ENCODE assay signal across 8 cellular contexts in the genomic region with DNA sequence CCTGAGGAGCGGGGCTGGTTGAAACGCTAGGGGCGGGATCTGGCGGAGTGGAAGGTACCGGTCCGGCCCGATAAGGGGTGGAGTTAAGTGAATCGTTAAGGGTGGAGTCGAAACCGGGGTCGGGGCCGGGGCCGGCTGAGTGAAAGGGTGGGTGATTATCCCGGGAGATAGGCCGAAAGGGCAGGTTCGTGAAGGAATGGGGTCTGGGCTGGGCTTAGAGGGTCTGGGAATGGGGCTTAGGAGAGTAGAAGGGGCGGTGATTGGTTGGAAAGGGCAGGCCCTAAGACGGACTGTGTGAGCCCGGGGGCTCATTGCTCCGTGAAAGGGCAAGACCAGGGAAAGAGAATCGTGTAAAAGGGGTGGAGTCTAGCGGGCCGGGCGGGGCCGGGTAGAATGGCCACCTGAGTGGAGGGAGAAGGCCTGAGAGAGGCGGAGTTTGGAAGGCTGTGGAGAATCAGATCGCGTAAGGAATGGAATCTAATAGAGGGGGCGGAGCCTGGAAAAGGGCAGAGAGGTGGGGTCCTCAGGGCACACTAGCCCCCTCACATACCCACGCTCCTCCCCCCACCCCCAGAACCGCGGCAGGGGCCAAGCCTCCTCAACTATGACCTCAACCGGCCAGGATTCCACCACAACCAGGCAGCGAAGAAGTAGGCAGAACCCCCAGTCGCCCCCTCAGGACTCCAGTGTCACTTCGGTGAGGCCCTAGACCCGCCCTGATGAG.
DNase-seq lines count a peak whose midpoint lies in the region; ATAC-seq and TF ChIP-seq lines count a peak whose summit lies in the region.

No MANE protein-coding gene starts in this region.

- in situ Hi-C loops in astrocyte of the spinal cord (cut with HindIII; ENCODE audit: low sequenced_read_pairs): no loop called here

- no peak for TF ChIP-seq CTCF in astrocyte of the spinal cord (IDR thresholded peaks at IDR 0.05; ENCODE audit: low read depth, low read length)

- ATAC-seq in HG02840 (IDR thresholded peaks at IDR 0.05; ENCODE audit: low FRiP score, unreplicated experiment): peak; percentile 17

- H3K4me3 ChIP-seq in astrocyte of the spinal cord (ENCODE audit: low read depth, low read length): peak overlapping the region; percentile 72
- H3K4me3 ChIP-seq in iPS-11a (ENCODE audit: low read depth, low read length): peak overlapping the region; percentile 55
- H3K4me3 ChIP-seq in skeletal muscle cell (ENCODE audit: low read depth, low read length): peak overlapping the region; percentile 68

- peak; percentile 38 to 58 for DNase-seq in activated CD4-positive, alpha-beta T cell treated with anti-CD3 and anti-CD28 coated beads for 24 hours (ENCODE audit: low read depth in 2 of 2)
- DNase-seq in activated CD4-positive, alpha-beta T cell treated with anti-CD3 and anti-CD28 coated beads for 1 hour: no peak
- peak; percentile 44 to 89 (median 80) for DNase-seq in NCI-H1417 (lab: John Stamatoyannopoulos, UW)
- peak; percentile 24 for DNase-seq in T follicular helper cell (ENCODE audit: low read depth)
- DNase-seq in astrocyte of the spinal cord (ENCODE audit: low read depth, low spot score): peak; percentile 86
- DNase-seq in skeletal muscle cell (ENCODE audit: low read depth): peak; percentile 30
